14 cellular contexts compared by ENCODE assay signal in genomic region chr10:75771606-75772005, GRCh38.
DNase-seq lines count a peak whose midpoint lies in the region; ATAC-seq, FAIRE-seq and TF ChIP-seq lines count a peak whose summit lies in the region.
"Had no signal": no experiment of that assay in that cellular context is flagged by ENCODE, and none has a peak within 500 bp of the region (broad histone marks: within the 10 kb centered on the region; RNA-seq: fewer than 3 reads in every experiment).

No MANE protein-coding gene starts in this region.

- no peaks in the 10 kb centered on the region for H3K36me3 Mint-ChIP-seq in activated T-cell treated with anti-CD3 and anti-CD28 coated beads, Interleukin-2, amount 50 U/mL, for 4 hours (ENCODE audit: insufficient read depth)
- peaks cover 0 to 3% (median 0%) of the 10 kb centered on the region in 3 donors for H3K36me3 Mint-ChIP-seq in immature natural killer cell

- no peaks in the 10 kb centered on the region for H3K36me3 ChIP-seq in OCI-LY7 (ENCODE audit: insufficient read depth, low read length)
- H3K36me3 ChIP-seq: thoracic aorta had no signal

- intact Hi-C loops in OCI-LY7 (cut with micrococcal nuclease; ENCODE audit: unreplicated experiment): no loop called here

- H3K79me2 ChIP-seq in OCI-LY7 (ENCODE audit: insufficient read depth, low read depth, low read length): no peaks in the 10 kb centered on the region
- H3K79me2 ChIP-seq: parathyroid adenoma had no signal

- peaks cover 16% of the 10 kb centered on the region for H3K4me1 Mint-ChIP-seq in activated T-cell treated with anti-CD3 and anti-CD28 coated beads, Interleukin-2, amount 50 U/mL, for 4 hours (ENCODE audit: low read depth)
- peaks cover 25 to 31% of the 10 kb centered on the region in 2 donors for H3K4me1 Mint-ChIP-seq in immature natural killer cell
- H3K4me1 Mint-ChIP-seq in stimulated activated naive CD8-positive, alpha-beta T cell treated with anti-CD3 and anti-CD28 coated beads, Interleukin-15, amount 100 ng/mL, for 72 hours: peaks cover 24% of the 10 kb centered on the region

- no peak overlapping the region for H3K27ac ChIP-seq in OCI-LY7 (ENCODE audit: low read depth, low read length, poor library complexity, severe bottlenecking)
- H3K27ac ChIP-seq: parathyroid adenoma, thoracic aorta had no signal

- no peak overlapping the region for H3K4me3 ChIP-seq in OCI-LY7 (ENCODE audit: low read depth, low read length, poor library complexity, severe bottlenecking)

- peak overlapping the region; percentile 58 for H3K4me3 Mint-ChIP-seq in activated T-cell treated with anti-CD3 and anti-CD28 coated beads, Interleukin-2, amount 50 U/mL, for 4 hours
- peak overlapping the region; percentile 45 to 94 (median 85) for H3K4me3 Mint-ChIP-seq in immature natural killer cell
- peak overlapping the region; percentile 38 to 64 for H3K4me3 Mint-ChIP-seq in stimulated activated naive CD8-positive, alpha-beta T cell treated with anti-CD3 and anti-CD28 coated beads, Interleukin-15, amount 100 ng/mL, for 72 hours

- POLR2A ChIA-PET in OCI-LY7 (lab: Charles Lee): interaction anchor here (0.6 kb wide), 2 partner anchors 72 to 1086 kb away, joined by 3 to 4 read pairs; no protein-coding TSS in a partner anchor

- H4K20me1 ChIP-seq in OCI-LY7 (ENCODE audit: insufficient read depth, low read length): no peaks in the 10 kb centered on the region

- no peaks in the 10 kb centered on the region for H3K9me2 ChIP-seq in OCI-LY7 (ENCODE audit: insufficient read depth, low read length)

- no peaks in the 10 kb centered on the region for H3K9me3 Mint-ChIP-seq in activated T-cell treated with anti-CD3 and anti-CD28 coated beads, Interleukin-2, amount 50 U/mL, for 4 hours
- H3K9me3 Mint-ChIP-seq in immature natural killer cell: peaks cover 0 to 3% (median 0%) of the 10 kb centered on the region in 6 donors
- H3K9me3 Mint-ChIP-seq in stimulated activated naive CD8-positive, alpha-beta T cell treated with anti-CD3 and anti-CD28 coated beads, Interleukin-15, amount 100 ng/mL, for 72 hours: no peaks in the 10 kb centered on the region

- H3K9me3 ChIP-seq in OCI-LY7 (ENCODE audit: low read length): no peaks in the 10 kb centered on the region
- H3K9me3 ChIP-seq: thoracic aorta had no signal

- H3K27me3 Mint-ChIP-seq in activated T-cell treated with anti-CD3 and anti-CD28 coated beads, Interleukin-2, amount 50 U/mL, for 4 hours (ENCODE audit: low read depth): no peaks in the 10 kb centered on the region
- H3K27me3 Mint-ChIP-seq in immature natural killer cell (ENCODE audit: low read depth in 3 of 3): peaks cover 0 to 7% (median 0%) of the 10 kb centered on the region in 3 donors
- H3K27me3 Mint-ChIP-seq in stimulated activated naive CD8-positive, alpha-beta T cell treated with anti-CD3 and anti-CD28 coated beads, Interleukin-15, amount 100 ng/mL, for 72 hours: no peaks in the 10 kb centered on the region

- 0 out of 2 replicates have a peak overlapping the region, but pooled peaks have one; percentile 34 for H2AFZ ChIP-seq in OCI-LY7 (ENCODE audit: low read length)
- H2AFZ ChIP-seq: parathyroid adenoma had no signal

- peak overlapping the region; percentile 62 to 91 (median 77) for H3K27ac Mint-ChIP-seq in immature natural killer cell
- peak overlapping the region in 1 of 2 donors; percentile 79 for H3K27ac Mint-ChIP-seq in stimulated activated naive CD8-positive, alpha-beta T cell treated with anti-CD3 and anti-CD28 coated beads, Interleukin-15, amount 100 ng/mL, for 72 hours

- DNase-seq in activated T-cell treated with anti-CD3 and anti-CD28 coated beads, Interleukin-2, amount 50 U/mL, for 4 hours: no peak
- no peak for DNase-seq in activated T-cell treated with anti-CD3 and anti-CD28 coated beads, Interleukin-2, amount 50 U/mL, for 1 hour
- no peak for DNase-seq in OCI-LY7 (ENCODE audit: low spot score)
- DNase-seq in immature natural killer cell: no peak
- no peak for DNase-seq in stimulated activated naive CD8-positive, alpha-beta T cell treated with anti-CD3 and anti-CD28 coated beads, Interleukin-15, amount 100 ng/mL, for 72 hours
- DNase-seq in activated CD8-positive, alpha-beta memory T cell treated with anti-CD3 and anti-CD28 coated beads, Interleukin-2, amount 50 U/mL, for 4 hours: no peak
- no peak for DNase-seq in COR-L47 (lab: John Stamatoyannopoulos, UW)
- no peak for DNase-seq in RCC 7860 (ENCODE audit: low spot score)
- DNase-seq: activated naive CD4-positive, alpha-beta T cell; foreskin melanocyte; Karpas-422; stimulated activated CD4-positive, alpha-beta T cell treated with anti-CD3 and anti-CD28 coated beads, Interleukin-4, amount 100 ng/mL, for 4 hours had no signal

- ATAC-seq in activated T-cell treated with anti-CD3 and anti-CD28 coated beads, Interleukin-2, amount 50 U/mL, for 4 hours: peak in 1 of 2 donors; percentile 18
- ATAC-seq in stimulated activated naive CD8-positive, alpha-beta T cell treated with anti-CD3 and anti-CD28 coated beads, Interleukin-15, amount 100 ng/mL, for 72 hours: no peak

- TF ChIP-seq CTCF in OCI-LY7 (conservative IDR thresholded peaks at IDR 0.05; ENCODE audit: low read length): no peak

- no peaks in the 10 kb centered on the region for H3K4me1 ChIP-seq in OCI-LY7 (ENCODE audit: insufficient read depth, low read length, poor library complexity, severe bottlenecking)
- H3K4me1 ChIP-seq: parathyroid adenoma had no signal

- FAIRE-seq in RCC 7860 (lab: Jason Lieb, UNC): no peak

- BruUV-seq in OCI-LY7 (replicated peaks; lab: Mats Ljungman, UMichigan): no TSS peak

- CTCF ChIA-PET in OCI-LY7 (lab: Charles Lee; ENCODE audit: unreplicated experiment): no interaction called here

- no peak overlapping the region for H3K4me2 ChIP-seq in OCI-LY7 (ENCODE audit: low read length)
